In genomic region chr3:99686955-99687612, GRCh38 we compare ENCODE assay signal across 8 cellular contexts. TPM values are rescaled to one million over a fixed set of nuclear protein-coding genes. Genes with fewer than 3 reads are reported as not detected.
DNase-seq lines count a peak whose midpoint lies in the region; ATAC-seq and TF ChIP-seq lines count a peak whose summit lies in the region.

No MANE protein-coding gene starts in this region.

- H3K27ac ChIP-seq in CD4-positive, CD25-positive, alpha-beta regulatory T cell (ENCODE audit: insufficient read depth, low read length, poor library complexity, severe bottlenecking): no peak overlapping the region
- H3K27ac ChIP-seq in right lobe of liver (no peak overlapping the region), substantia nigra (ENCODE audit: low read depth, low read length, poor library complexity, severe bottlenecking) (no peak overlapping the region)

- no peak overlapping the region for H3K4me3 ChIP-seq in CD4-positive, CD25-positive, alpha-beta regulatory T cell (ENCODE audit: low read depth, low read length)
- H3K4me3 ChIP-seq in right lobe of liver: no peak overlapping the region

- in situ Hi-C loops in SK-MEL-5 (cut with HindIII; ENCODE audit: low pct_unique_long_range_greater_than_20kb, low sequenced_read_pairs): no loop called here

- WGBS in right lobe of liver (ENCODE audit: insufficient coverage, low coverage, low lambda C conversion rate, missing lambda C conversion rate): 23% methylated on average over 8 of the region's 8 CpGs

- no peak for TF ChIP-seq POLR2A in right lobe of liver (IDR thresholded peaks at IDR 0.05)

- no peaks in the 10 kb centered on the region for H3K9me3 ChIP-seq in CD4-positive, CD25-positive, alpha-beta regulatory T cell (ENCODE audit: control insufficient read depth in 2 of 2, low read length in 2 of 2)
- H3K9me3 ChIP-seq in right lobe of liver: no peaks in the 10 kb centered on the region

- intact Hi-C loops in right lobe of liver (cut with DNase I): no loop called here

- peaks cover 3% of the 10 kb centered on the region for H3K27me3 ChIP-seq in CD4-positive, CD25-positive, alpha-beta regulatory T cell (ENCODE audit: control insufficient read depth, insufficient read depth, low read length)
- no peaks in the 10 kb centered on the region for H3K27me3 ChIP-seq in right lobe of liver

- no peaks in the 10 kb centered on the region for H3K36me3 ChIP-seq in CD4-positive, CD25-positive, alpha-beta regulatory T cell (ENCODE audit: control insufficient read depth, insufficient read depth, low read length)
- H3K36me3 ChIP-seq in right lobe of liver: no peaks in the 10 kb centered on the region

- no peak overlapping the region for H3K4me3 Mint-ChIP-seq in CD4-positive, CD25-positive, alpha-beta regulatory T cell
- no peak overlapping the region for H3K4me3 Mint-ChIP-seq in chondrocyte (ENCODE audit: unreplicated experiment)

- no peaks in the 10 kb centered on the region for H3K4me1 Mint-ChIP-seq in CD4-positive, CD25-positive, alpha-beta regulatory T cell
- H3K4me1 Mint-ChIP-seq in chondrocyte (ENCODE audit: low read depth): peaks cover 92% of the 10 kb centered on the region

- no peaks in the 10 kb centered on the region for H3K36me3 Mint-ChIP-seq in CD4-positive, CD25-positive, alpha-beta regulatory T cell
- H3K36me3 Mint-ChIP-seq in chondrocyte (ENCODE audit: low read depth): peaks cover 47% of the 10 kb centered on the region

- ATAC-seq in CD4-positive, CD25-positive, alpha-beta regulatory T cell (ENCODE audit: low read depth in 2 of 2): no peak
- ATAC-seq in GM18907 (IDR thresholded peaks at IDR 0.05; ENCODE audit: unreplicated experiment) (peak; percentile 68), right lobe of liver (peak; percentile 60 to 71 (median 67)), HG03460 (IDR thresholded peaks at IDR 0.05; ENCODE audit: unreplicated experiment) (no peak)

- no peaks in the 10 kb centered on the region for H3K4me1 ChIP-seq in CD4-positive, CD25-positive, alpha-beta regulatory T cell (ENCODE audit: control insufficient read depth, insufficient read depth, low read length, poor library complexity, severe bottlenecking)
- H3K4me1 ChIP-seq in right lobe of liver: no peaks in the 10 kb centered on the region

- H3K27me3 Mint-ChIP-seq in CD4-positive, CD25-positive, alpha-beta regulatory T cell: peaks cover 7% of the 10 kb centered on the region
- H3K27me3 Mint-ChIP-seq in chondrocyte (ENCODE audit: low read depth): no peaks in the 10 kb centered on the region

- peak in 2 of 3 donors; percentile 0 to 39 for DNase-seq in CD4-positive, CD25-positive, alpha-beta regulatory T cell
- DNase-seq in HPDE6-E6E7 (ENCODE audit: extremely low spot score) (peak; percentile 31), SK-MEL-5 (ENCODE audit: low read depth, low spot score) (peak; percentile 82), chondrocyte (ENCODE audit: low spot score) (no peak), right lobe of liver (peak in 2 of 3 donors; percentile 47 to 59), substantia nigra (lab: John Stamatoyannopoulos, UW) (peak in 32 of 49 donors; percentile 0 to 46 (median 11))

- TF ChIP-seq CTCF in chondrocyte (IDR thresholded peaks at IDR 0.05): peak; percentile 84
- peak; percentile 46 to 70 (median 67) for TF ChIP-seq CTCF in right lobe of liver (IDR thresholded peaks at IDR 0.05)

- no peak overlapping the region for H3K27ac Mint-ChIP-seq in CD4-positive, CD25-positive, alpha-beta regulatory T cell
- H3K27ac Mint-ChIP-seq in chondrocyte (ENCODE audit: unreplicated experiment): peak overlapping the region; percentile 81

- no peaks in the 10 kb centered on the region for H3K9me3 Mint-ChIP-seq in CD4-positive, CD25-positive, alpha-beta regulatory T cell
- no peaks in the 10 kb centered on the region for H3K9me3 Mint-ChIP-seq in chondrocyte (ENCODE audit: low read depth)

RNA-seq across cellular contexts. Expression of gene COL8A1, which starts 48.7 kb away (rescaled TPM):
- total RNA-seq in CD4-positive, CD25-positive, alpha-beta regulatory T cell: not detected
- not detected for polyA plus RNA-seq in CD4-positive, CD25-positive, alpha-beta regulatory T cell
- total RNA-seq in SK-MEL-5 (2014; rRNA removed; shearing (Covaris generic)): not detected in 2 replicates
- not detected in 2 replicates for polyA plus RNA-seq in SK-MEL-5 (2015; cell fraction: cytosol; rRNA removed)
- polyA plus RNA-seq in SK-MEL-5 (2015; cell fraction: nucleus; rRNA removed): not detected in 2 replicates
- total RNA-seq in chondrocyte: 2,310 to 3,570 TPM (median 2,343 TPM) in 3 replicates
- 1 to 10 TPM in 2 of 6 experiments, under 1 TPM in 4; 0.56 to 1.5 (median 0.79) TPM for total RNA-seq in right lobe of liver

Comparison
In these comparisons a context has a peak if more than half of its experiments do, and no peak if none do; other contexts are left out.
1. ATAC-seq: peak in GM18907 (single experiment) and right lobe of liver (4 of 4); none in CD4-positive, CD25-positive, alpha-beta regulatory T cell (0 of 2) and HG03460 (single experiment).
2. RNA of gene COL8A1, which starts 48.7 kb away (total RNA-seq): 2,310 to 3,570 TPM in chondrocyte; 0.56 to 1.5 TPM in right lobe of liver, not detected in CD4-positive, CD25-positive, alpha-beta regulatory T cell (single experiment) and not detected in SK-MEL-5; every median in the first group is over 100 times any median in the second.